In the genomic region with DNA sequence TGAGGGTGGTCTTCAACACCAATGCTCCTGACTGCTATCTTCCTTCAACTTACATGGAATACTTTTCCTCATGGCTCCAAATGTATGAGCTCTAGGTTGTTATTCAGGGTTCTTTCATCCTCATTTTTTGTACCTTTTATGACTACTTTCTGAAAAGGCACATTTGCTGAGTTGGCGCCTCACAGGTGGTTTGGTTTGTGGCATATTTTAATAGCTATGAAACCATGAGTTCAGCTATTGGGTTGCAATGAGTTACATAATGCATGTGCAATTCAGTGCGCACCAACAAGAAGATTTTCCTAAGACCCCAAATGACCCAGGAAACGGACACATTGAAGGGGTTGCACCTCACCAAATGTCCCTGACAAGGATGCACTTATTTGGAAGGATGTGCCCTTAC, we compare ENCODE assay signal across 14 cellular contexts.
"Had no signal": no experiment of that assay in that cellular context is flagged by ENCODE, and none has a peak within 500 bp of the region (broad histone marks: within the 10 kb centered on the region; RNA-seq: fewer than 3 reads in every experiment).

No MANE protein-coding gene starts in this region.

- H3K27me3 ChIP-seq: ascending aorta, foreskin keratinocyte, stomach, testis had no signal

- H3K4me3 Mint-ChIP-seq: dendritic cell treated with granulocyte-macrophage colony-stimulating factor and Interleukin-4, amounts not matched to agents 40 ng/mL and 50 ng/mL, for 4 days; natural killer cell treated with Interleukin-12 subunit alpha and Interleukin-12 subunit beta and Interleukin-15 and Interleukin-18, amount 100 ng/mL, for 72 hours had no signal

- ATAC-seq: activated CD4-positive, CD25-positive, alpha-beta regulatory T cell treated with anti-CD3 and anti-CD28 coated beads, Interleukin-2, amount 50 U/mL, for 24 hours; foreskin keratinocyte; natural killer cell treated with Interleukin-12 subunit alpha and Interleukin-12 subunit beta and Interleukin-15 and Interleukin-18, amount 100 ng/mL, for 72 hours had no signal

- H3K27me3 Mint-ChIP-seq: dendritic cell treated with granulocyte-macrophage colony-stimulating factor and Interleukin-4, amounts not matched to agents 40 ng/mL and 50 ng/mL, for 4 days had no signal

- H3K4me3 ChIP-seq: ascending aorta, skin epidermis, stomach, testis had no signal

- H3K4me1 ChIP-seq: foreskin keratinocyte, testis had no signal

- DNase-seq: activated CD8-positive, alpha-beta memory T cell treated with anti-CD3 and anti-CD28 coated beads, Interleukin-2, amount 50 U/mL, for 4 hours; effector memory CD4-positive, alpha-beta T cell; foreskin keratinocyte; kidney glomerular epithelial cell; mesendoderm; retina; stomach; T1000; testis had no signal

- H3K9me3 Mint-ChIP-seq: dendritic cell treated with granulocyte-macrophage colony-stimulating factor and Interleukin-4, amounts not matched to agents 40 ng/mL and 50 ng/mL, for 4 days had no signal

- H3K27ac ChIP-seq: ascending aorta, foreskin keratinocyte, skin epidermis, stomach, testis had no signal

- H3K27ac Mint-ChIP-seq: dendritic cell treated with granulocyte-macrophage colony-stimulating factor and Interleukin-4, amounts not matched to agents 40 ng/mL and 50 ng/mL, for 4 days had no signal

- H3K9me3 ChIP-seq: ascending aorta, stomach, testis had no signal

- H3K36me3 Mint-ChIP-seq: natural killer cell treated with Interleukin-12 subunit alpha and Interleukin-12 subunit beta and Interleukin-15 and Interleukin-18, amount 100 ng/mL, for 72 hours had no signal

- H3K36me3 ChIP-seq: ascending aorta, stomach had no signal
